ENCODE assay signal across 8 cellular contexts in the genomic region with DNA sequence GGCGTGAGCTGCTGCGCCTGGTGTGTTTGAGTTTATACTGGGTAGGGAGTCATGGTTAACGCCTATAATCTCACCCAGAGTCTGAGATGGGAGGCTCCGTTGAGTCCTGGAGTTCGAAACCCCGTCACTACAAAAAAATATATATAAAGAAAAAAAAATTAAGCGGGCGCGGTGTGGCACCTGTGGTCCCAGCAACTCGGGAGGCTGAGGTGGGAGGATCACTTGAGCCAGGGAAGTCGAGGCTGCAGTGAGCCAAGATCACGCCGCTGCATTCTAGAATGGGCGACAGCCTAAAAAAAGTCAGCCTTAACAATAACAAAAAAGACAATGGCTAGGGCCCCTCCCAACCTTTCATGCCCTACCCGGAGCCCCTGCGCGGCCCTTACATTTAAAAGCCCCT. TPM values are rescaled to one million over a fixed set of nuclear protein-coding genes. Genes with fewer than 3 reads are reported as not detected.
A peak's percentile ranks its signal among the peaks of the same experiment; 100 is the strongest.
DNase-seq lines count a peak whose midpoint lies in the region; ATAC-seq, FAIRE-seq and TF ChIP-seq lines count a peak whose summit lies in the region.

No MANE protein-coding gene starts in this region.

- peak overlapping the region; percentile 91 for H3K4me2 ChIP-seq in K562 (ENCODE audit: insufficient read depth, low read length)

- no peaks in the 10 kb centered on the region for H4K20me1 ChIP-seq in K562 (replicated peaks; ENCODE audit: control insufficient read depth, insufficient read depth, low read length)

- peak overlapping the region; percentile 92 to 94 for H3K9ac ChIP-seq in K562 (ENCODE audit: insufficient read depth in 1 of 2, low read depth in 2 of 2, low read length in 2 of 2)

- H3K9me3 Mint-ChIP-seq in activated naive CD4-positive, alpha-beta T cell treated with anti-CD3 and anti-CD28 coated beads for 36 hours: no peaks in the 10 kb centered on the region

- no peak for ATAC-seq in K562
- no peak for ATAC-seq in lung (ENCODE audit: insufficient read depth, low FRiP score)
- no peak for ATAC-seq in GM19035 (IDR thresholded peaks at IDR 0.05; ENCODE audit: unreplicated experiment)

- H3K36me3 Mint-ChIP-seq in activated naive CD4-positive, alpha-beta T cell treated with anti-CD3 and anti-CD28 coated beads for 36 hours (ENCODE audit: low read depth): no peaks in the 10 kb centered on the region

- no peaks in the 10 kb centered on the region for H3K9me3 ChIP-seq in K562 (replicated peaks; ENCODE audit: control insufficient read depth, insufficient read depth, low read depth, low read length)
- no peaks in the 10 kb centered on the region for H3K9me3 ChIP-seq in lung (ENCODE audit: control insufficient read depth in 2 of 2, insufficient read depth in 1 of 2, low read length in 1 of 2)
- H3K9me3 ChIP-seq in transverse colon: no peaks in the 10 kb centered on the region

- FAIRE-seq in K562 (lab: Jason Lieb, UNC): no peak

- H3K27ac Mint-ChIP-seq in activated naive CD4-positive, alpha-beta T cell treated with anti-CD3 and anti-CD28 coated beads for 36 hours: peak overlapping the region; percentile 94

- peaks cover 18% of the 10 kb centered on the region for H3K4me1 Mint-ChIP-seq in activated naive CD4-positive, alpha-beta T cell treated with anti-CD3 and anti-CD28 coated beads for 36 hours (ENCODE audit: low read depth)

- H3K27me3 ChIP-seq in K562 (ENCODE audit: control insufficient read depth in 2 of 2, insufficient read depth in 2 of 2, low read length in 2 of 2) (no peaks in the 10 kb centered on the region), lung (ENCODE audit: control insufficient read depth, insufficient read depth) (no peaks in the 10 kb centered on the region), transverse colon (no peaks in the 10 kb centered on the region)

- WGBS in K562 (ENCODE audit: insufficient coverage, low coverage, missing lambda C conversion rate): 38% methylated on average over 17 of the region's 17 CpGs
- WGBS in lung, 2 donors: 76 to 84% methylated on average over 17 of the region's 17 CpGs
- 87 to 88% methylated on average over 13 to 17 of the region's 17 CpGs for WGBS in transverse colon (ENCODE audit: low coverage in 1 of 2), 2 donors

- H3K27ac ChIP-seq in K562 (ENCODE audit: extremely low read depth, low read depth, low read length) (peak overlapping the region; percentile 93), lung (ENCODE audit: low read depth in 1 of 2, low read length in 1 of 2) (peak overlapping the region; percentile 79 to 87), transverse colon (peak overlapping the region; percentile 86 to 98 (median 90))

- TF ChIP-seq RAD21 in K562 (CRISPR knock-in tag; conservative IDR thresholded peaks at IDR 0.05 in 1 of 2, IDR thresholded peaks at IDR 0.05 in 1 of 2): no peak

- no peaks in the 10 kb centered on the region for H3K27me3 Mint-ChIP-seq in activated naive CD4-positive, alpha-beta T cell treated with anti-CD3 and anti-CD28 coated beads for 36 hours (ENCODE audit: low read depth)

- no peak for TF ChIP-seq POLR2A in K562 (conservative IDR thresholded peaks at IDR 0.05)
- no peak for TF ChIP-seq POLR2A in transverse colon (IDR thresholded peaks at IDR 0.05)

- peaks cover 24% of the 10 kb centered on the region for H3K79me2 ChIP-seq in K562 (ENCODE audit: control insufficient read depth, insufficient read depth, low read length)

- TF ChIP-seq CTCF in K562 (IDR thresholded peaks at IDR 0.05 in 2 of 3, conservative IDR thresholded peaks at IDR 0.05 in 1 of 3; ENCODE audit: insufficient read depth in 2 of 3, low read depth in 1 of 3, low read length in 3 of 3): no peak
- TF ChIP-seq CTCF in lung (IDR thresholded peaks at IDR 0.05; ENCODE audit: control extremely low read depth, extremely low read depth): no peak
- TF ChIP-seq CTCF in transverse colon (IDR thresholded peaks at IDR 0.05): no peak

- in situ Hi-C loops in K562 (cut with MboI): loop anchor here (25.0 kb wide), 2 partner anchors 421 to 1171 kb away; a partner anchor contains a TSS
- in situ Hi-C loops in transverse colon (cut with MboI; ENCODE audit: low pct_ligation_motif_present in 1 of 4, low pct_unique_long_range_greater_than_20kb in 1 of 4, low sequenced_read_pairs in 3 of 4): loop anchor here in 1 of 4 donors (10.0 to 25.0 kb wide), 2 partner anchors 59 to 546 kb away; a partner anchor contains a TSS

- H3K36me3 ChIP-seq in K562 (ENCODE audit: control insufficient read depth, insufficient read depth, low read length) (no peaks in the 10 kb centered on the region), lung (ENCODE audit: control insufficient read depth in 2 of 2, insufficient read depth in 2 of 2, low read length in 2 of 2) (no peaks in the 10 kb centered on the region), transverse colon (no peaks in the 10 kb centered on the region)

- CTCF ChIA-PET in activated naive CD4-positive, alpha-beta T cell treated with anti-CD3 and anti-CD28 coated beads for 36 hours (lab: Charles Lee): interaction anchor here (1.0 to 1.4 kb wide), 2 partner anchors 11 to 98 kb away, joined by 3 read pairs; no protein-coding TSS in a partner anchor
- CTCF ChIA-PET in K562 (lab: Yijun Ruan, JAX; ENCODE audit: low intra/inter-chr PET ratio): no interaction called here

- peak overlapping the region; percentile 89 for H2AFZ ChIP-seq in K562 (ENCODE audit: low read depth, low read length)

- no peak for TF ChIP-seq EP300 in K562 (IDR thresholded peaks at IDR 0.05; ENCODE audit: low read length)
- TF ChIP-seq EP300 in transverse colon (IDR thresholded peaks at IDR 0.05; ENCODE audit: low read depth): no peak

- peak overlapping the region; percentile 83 for H3K4me3 Mint-ChIP-seq in activated naive CD4-positive, alpha-beta T cell treated with anti-CD3 and anti-CD28 coated beads for 36 hours

- POLR2A ChIA-PET in K562 (lab: Yijun Ruan, JAX): interaction anchor here (0.6 to 1.4 kb wide), 3 partner anchors 23 to 496 kb away, joined by 3 read pairs; a partner anchor contains a TSS

- no peaks in the 10 kb centered on the region for H3K9me1 ChIP-seq in K562 (ENCODE audit: control insufficient read depth, insufficient read depth, low read length)

- H3K4me1 ChIP-seq in K562 (replicated peaks in 1 of 2; ENCODE audit: control insufficient read depth in 2 of 2, insufficient read depth in 2 of 2, low read length in 2 of 2) (peaks cover 1 to 18% of the 10 kb centered on the region in 2 experiments; a peak in 3 of 5 replicates), lung (ENCODE audit: control insufficient read depth in 2 of 2, insufficient read depth in 2 of 2, low read length in 2 of 2) (peaks cover 0 to 3% of the 10 kb centered on the region in 2 donors), transverse colon (peaks cover 0 to 24% (median 11%) of the 10 kb centered on the region in 4 donors)

- intact Hi-C loops in activated naive CD4-positive, alpha-beta T cell treated with anti-CD3 and anti-CD28 coated beads for 36 hours (cut with micrococcal nuclease): no loop called here
- intact Hi-C loops in K562 (cut with micrococcal nuclease) (no loop called here), transverse colon (cut with DNase I; ENCODE audit: low total_unique reads) (no loop called here)

- peak overlapping the region; percentile 65 for H3K4me3 ChIP-seq in K562
- H3K4me3 ChIP-seq in lung: peak overlapping the region; percentile 8
- peak overlapping the region; percentile 21 to 68 (median 50) for H3K4me3 ChIP-seq in transverse colon

- no peak for DNase-seq in activated naive CD4-positive, alpha-beta T cell treated with anti-CD3 and anti-CD28 coated beads for 36 hours
- no peak for DNase-seq in activated naive CD4-positive, alpha-beta T cell (lab: John Stamatoyannopoulos, UW)
- DNase-seq in K562 (ENCODE audit: extremely low read depth in 1 of 4, low spot score in 3 of 4) (no peak), lung (ENCODE audit: low spot score) (no peak), transverse colon (no peak), HuH-7.5 (ENCODE audit: low spot score) (no peak), NCI-H187 (lab: John Stamatoyannopoulos, UW) (no peak)

- BruUV-seq in K562 (replicated peaks; lab: Mats Ljungman, UMichigan): TSS peak; percentile 83

RNA-seq across cellular contexts. Expression of a gene that starts 17.2 kb away (rescaled TPM):
- total RNA-seq in activated naive CD4-positive, alpha-beta T cell treated with anti-CD3 and anti-CD28 coated beads for 36 hours: 10 to 100 TPM; 50.6 to 52.4 TPM
- 27.0 and 46.3 TPM in 2 replicates for total RNA-seq in K562 (2011; cell fraction: chromatin; rRNA removed; ENCODE audit: low replicate concordance)
- total RNA-seq in K562 (2011; cell fraction: nucleolus; rRNA removed): 23.7 and 30.5 TPM in 2 replicates
- 29.4 and 33.8 TPM in 2 replicates for total RNA-seq in K562 (2011; cell fraction: nucleoplasm; rRNA removed)
- total RNA-seq in K562 (2014; rRNA removed) (15.6 and 20.2 TPM in 2 replicates), K562 (2014; rRNA removed; fragmentation: Illumina TruSeq; extraction: Trizol) (6.5 and 6.8 TPM in 2 replicates), K562 (2015; rRNA removed; fragmentation: Illumina TruSeq; extraction: Trizol) (11.5 and 12.5 TPM in 2 replicates), K562 (2021) (62.1 and 63.1 TPM in 2 replicates), lung (10 to 100 TPM; 16.0 to 60.3 TPM), transverse colon (100 to 1,000 TPM in 2 of 4 donors, 10 to 100 TPM in 2; 42.9 to 154 (median 85.5) TPM)
- polyA plus RNA-seq in K562 (2011; rRNA removed) (10.0 and 13.0 TPM in 2 replicates), K562 (2014; fragmentation: Illumina TruSeq; extraction: Trizol) (23.8 and 38.3 TPM in 2 replicates), K562 (2014; fragmentation: Nextera tagmentation; extraction: Ambion mirVana) (1 to 10 TPM; 2.2 to 2.3 TPM), K562 (2014; rRNA removed) (20.5 and 26.7 TPM in 2 replicates), lung (10 to 100 TPM; 44.7 to 63.2 TPM)
- polyA plus RNA-seq in K562 (2011; cell fraction: cytosol; rRNA removed): 6.7 and 10.3 TPM in 2 replicates
- 58.6 and 70.0 TPM in 2 replicates for polyA plus RNA-seq in K562 (2011; cell fraction: nucleus; rRNA removed)
- 29.3 and 46.6 TPM in 2 replicates for polyA plus RNA-seq in K562 (2012)
- polyA minus RNA-seq in K562 (2011; rRNA and poly(A)+ RNA removed): 3.1 and 4.4 TPM in 2 replicates
- 7.0 and 17.7 TPM in 2 replicates for polyA minus RNA-seq in K562 (2011; cell fraction: cytosol; rRNA and poly(A)+ RNA removed)
- polyA minus RNA-seq in K562 (2011; cell fraction: nucleus; rRNA and poly(A)+ RNA removed): 14.7 and 23.4 TPM in 2 replicates

RNA-seq across cellular contexts. Expression of a gene that starts 23.3 kb away (rescaled TPM):
- 10 to 100 TPM; 10.7 to 11.5 TPM for total RNA-seq in activated naive CD4-positive, alpha-beta T cell treated with anti-CD3 and anti-CD28 coated beads for 36 hours
- total RNA-seq in K562 (2011; cell fraction: chromatin; rRNA removed; ENCODE audit: low replicate concordance): 6.2 and 13.7 TPM in 2 replicates
- 11.6 and 16.5 TPM in 2 replicates for total RNA-seq in K562 (2011; cell fraction: nucleolus; rRNA removed)
- 7.8 and 9.5 TPM in 2 replicates for total RNA-seq in K562 (2011; cell fraction: nucleoplasm; rRNA removed)
- total RNA-seq in K562 (2014; rRNA removed) (11.4 and 14.6 TPM in 2 replicates), K562 (2014; rRNA removed; fragmentation: Illumina TruSeq; extraction: Trizol) (8.4 and 8.7 TPM in 2 replicates), K562 (2015; rRNA removed; fragmentation: Illumina TruSeq; extraction: Trizol) (12.0 and 12.1 TPM in 2 replicates), K562 (2021) (15.4 and 16.9 TPM in 2 replicates), lung (1 to 10 TPM; 4.4 to 9.5 TPM), transverse colon (10 to 100 TPM in 1 of 4 donors, 1 to 10 TPM in 3; 3.4 to 77.1 (median 8.1) TPM)
- polyA plus RNA-seq in K562 (2011; rRNA removed) (8.0 and 9.6 TPM in 2 replicates), K562 (2014; fragmentation: Illumina TruSeq; extraction: Trizol) (11.6 and 12.3 TPM in 2 replicates), K562 (2014; fragmentation: Nextera tagmentation; extraction: Ambion mirVana) (1 to 10 TPM; 5.4 to 5.7 TPM), K562 (2014; rRNA removed) (10.2 and 10.8 TPM in 2 replicates), lung (1 to 10 TPM; 3.0 to 5.1 TPM)
- 8.9 and 19.1 TPM in 2 replicates for polyA plus RNA-seq in K562 (2011; cell fraction: cytosol; rRNA removed)
- polyA plus RNA-seq in K562 (2011; cell fraction: nucleus; rRNA removed): 8.3 and 9.8 TPM in 2 replicates
- 7.8 and 9.0 TPM in 2 replicates for polyA plus RNA-seq in K562 (2012)
- polyA minus RNA-seq in K562 (2011; rRNA and poly(A)+ RNA removed): 8.2 and 10.0 TPM in 2 replicates
- polyA minus RNA-seq in K562 (2011; cell fraction: cytosol; rRNA and poly(A)+ RNA removed): 11.1 TPM in 2 replicates
- polyA minus RNA-seq in K562 (2011; cell fraction: nucleus; rRNA and poly(A)+ RNA removed): 7.8 and 8.9 TPM in 2 replicates

RNA-seq across cellular contexts. Expression of a gene that starts 24.7 kb away (rescaled TPM):
- total RNA-seq in activated naive CD4-positive, alpha-beta T cell treated with anti-CD3 and anti-CD28 coated beads for 36 hours: 10 to 100 TPM; 83.8 to 84.8 TPM
- 93.9 and 185 TPM in 2 replicates for total RNA-seq in K562 (2011; cell fraction: chromatin; rRNA removed; ENCODE audit: low replicate concordance)
- total RNA-seq in K562 (2011; cell fraction: nucleolus; rRNA removed): 89.2 and 107 TPM in 2 replicates
- total RNA-seq in K562 (2011; cell fraction: nucleoplasm; rRNA removed): 100 and 120 TPM in 2 replicates
- total RNA-seq in K562 (2014; rRNA removed) (13.1 and 19.0 TPM in 2 replicates), K562 (2014; rRNA removed; fragmentation: Illumina TruSeq; extraction: Trizol) (6.9 and 8.1 TPM in 2 replicates), K562 (2015; rRNA removed; fragmentation: Illumina TruSeq; extraction: Trizol) (15.6 and 17.9 TPM in 2 replicates), K562 (2021) (50.1 and 59.5 TPM in 2 replicates), lung (10 to 100 TPM; 32.1 to 80.8 TPM), transverse colon (100 to 1,000 TPM in 1 of 4 donors, 10 to 100 TPM in 3; 54.6 to 114 (median 73.1) TPM)
- polyA plus RNA-seq in K562 (2011; rRNA removed) (5.4 and 11.8 TPM in 2 replicates), K562 (2014; fragmentation: Illumina TruSeq; extraction: Trizol) (21.7 and 32.6 TPM in 2 replicates), K562 (2014; fragmentation: Nextera tagmentation; extraction: Ambion mirVana) (under 1 TPM; 0.32 to 0.46 TPM), K562 (2014; rRNA removed) (21.9 and 25.1 TPM in 2 replicates), lung (10 to 100 TPM; 55.4 to 55.7 TPM)
- 4.5 and 5.9 TPM in 2 replicates for polyA plus RNA-seq in K562 (2011; cell fraction: cytosol; rRNA removed)
- polyA plus RNA-seq in K562 (2011; cell fraction: nucleus; rRNA removed): 95.4 and 113 TPM in 2 replicates
- polyA plus RNA-seq in K562 (2012): 30.9 and 42.6 TPM in 2 replicates
- 9.1 and 10.0 TPM in 2 replicates for polyA minus RNA-seq in K562 (2011; rRNA and poly(A)+ RNA removed)
- 10.9 and 11.7 TPM in 2 replicates for polyA minus RNA-seq in K562 (2011; cell fraction: cytosol; rRNA and poly(A)+ RNA removed)
- 49.8 and 67.5 TPM in 2 replicates for polyA minus RNA-seq in K562 (2011; cell fraction: nucleus; rRNA and poly(A)+ RNA removed)

RNA-seq across cellular contexts. Expression of a gene that starts 48.0 kb away (rescaled TPM):
- total RNA-seq in activated naive CD4-positive, alpha-beta T cell treated with anti-CD3 and anti-CD28 coated beads for 36 hours: 10 to 100 TPM; 11.9 to 13.2 TPM
- 39.3 and 45.4 TPM in 2 replicates for total RNA-seq in K562 (2011; cell fraction: chromatin; rRNA removed; ENCODE audit: low replicate concordance)
- total RNA-seq in K562 (2011; cell fraction: nucleolus; rRNA removed): 37.5 and 42.2 TPM in 2 replicates
- total RNA-seq in K562 (2011; cell fraction: nucleoplasm; rRNA removed): 41.3 and 53.4 TPM in 2 replicates
- total RNA-seq in K562 (2014; rRNA removed): 6.9 and 7.2 TPM in 2 replicates
- 4.6 and 4.8 TPM in 2 replicates for total RNA-seq in K562 (2014; rRNA removed; fragmentation: Illumina TruSeq; extraction: Trizol)
- 6.2 and 6.4 TPM in 2 replicates for total RNA-seq in K562 (2015; rRNA removed; fragmentation: Illumina TruSeq; extraction: Trizol)
- 9.7 and 11.6 TPM in 2 replicates for total RNA-seq in K562 (2021)
- 10.6 and 12.4 TPM in 2 replicates for polyA plus RNA-seq in K562 (2011; rRNA removed)
- polyA plus RNA-seq in K562 (2011; cell fraction: cytosol; rRNA removed): 10.0 and 13.3 TPM in 2 replicates
- polyA plus RNA-seq in K562 (2011; cell fraction: nucleus; rRNA removed): 18.3 and 22.4 TPM in 2 replicates
- polyA plus RNA-seq in K562 (2012): 6.7 and 11.9 TPM in 2 replicates
- 4.7 and 5.0 TPM in 2 replicates for polyA plus RNA-seq in K562 (2014; fragmentation: Illumina TruSeq; extraction: Trizol)
- under 1 TPM; 0.64 to 0.70 TPM for polyA plus RNA-seq in K562 (2014; fragmentation: Nextera tagmentation; extraction: Ambion mirVana)
- 11.0 and 12.4 TPM in 2 replicates for polyA plus RNA-seq in K562 (2014; rRNA removed)
- polyA minus RNA-seq in K562 (2011; rRNA and poly(A)+ RNA removed): 7.4 and 8.3 TPM in 2 replicates
- polyA minus RNA-seq in K562 (2011; cell fraction: cytosol; rRNA and poly(A)+ RNA removed): 4.4 and 4.9 TPM in 2 replicates
- 13.5 and 16.0 TPM in 2 replicates for polyA minus RNA-seq in K562 (2011; cell fraction: nucleus; rRNA and poly(A)+ RNA removed)
- 10 to 100 TPM; 13.9 to 15.5 TPM for total RNA-seq in lung
- polyA plus RNA-seq in lung: 1 to 10 TPM; 4.0 to 5.5 TPM
- total RNA-seq in transverse colon: 100 to 1,000 TPM in 1 of 4 donors, 10 to 100 TPM in 3; 17.2 to 131 (median 20.5) TPM

Comparison
In these comparisons a context has a peak if more than half of its experiments do, and no peak if none do; other contexts are left out.
1. H3K4me3 ChIP-seq: peak in every context shown above with its lines; median percentile 65 in K562; 50 in transverse colon; 8 in lung.